In genomic region chr10:127349737-127350136, GRCh38 we compare ENCODE assay signal across 16 cellular contexts.
"Had no signal": no experiment of that assay in that cellular context is flagged by ENCODE, and none has a peak within 500 bp of the region (broad histone marks: within the 10 kb centered on the region; RNA-seq: fewer than 3 reads in every experiment).

No MANE protein-coding gene starts in this region.

- H3K27me3 ChIP-seq: foreskin keratinocyte, neural progenitor cell, testis had no signal

- ATAC-seq: activated T-helper 17 cell treated with anti-CD3 and anti-CD28 coated beads, Interleukin-2, amount 50 U/mL, for 72 hours; foreskin keratinocyte; stimulated activated naive CD8-positive, alpha-beta T cell treated with anti-CD3 and anti-CD28 coated beads, Interleukin-15, amount 100 ng/mL, for 72 hours; T-helper 17 cell had no signal

- H3K9ac ChIP-seq: neural progenitor cell, parathyroid adenoma had no signal

- H3K79me2 ChIP-seq: parathyroid adenoma had no signal

- H3K36me3 ChIP-seq: neural progenitor cell had no signal

- H3K4me1 ChIP-seq: foreskin keratinocyte, left ventricle myocardium inferior, parathyroid adenoma, testis had no signal

- H3K4me3 ChIP-seq: left ventricle myocardium inferior, neural progenitor cell, testis had no signal

- H3K9me3 ChIP-seq: left ventricle myocardium inferior, testis had no signal

- H3K4me2 ChIP-seq: neural progenitor cell had no signal

- DNase-seq: activated CD4-positive, alpha-beta T cell treated with anti-CD3 and anti-CD28 coated beads, Interleukin-2, amount 10 ng/mL, durations not matched to agents 7 days and 5 days; activated CD4-positive, CD25-positive, alpha-beta regulatory T cell; activated T-cell treated with anti-CD3 and anti-CD28 coated beads for 4 hours; amniotic stem cell; endodermal cell; foreskin keratinocyte; head of caudate nucleus; left ventricle myocardium inferior; retina; stimulated activated CD4-positive, alpha-beta T cell treated with anti-CD3 and anti-CD28 coated beads, Interleukin-4, amount 100 ng/mL, for 4 hours; stimulated activated naive CD8-positive, alpha-beta T cell treated with anti-CD3 and anti-CD28 coated beads, Interleukin-15, amount 100 ng/mL, for 72 hours; T-helper 17 cell; testis had no signal

- H3K27ac ChIP-seq: foreskin keratinocyte, left ventricle myocardium inferior, neural progenitor cell, parathyroid adenoma, testis had no signal

- H2AFZ ChIP-seq: neural progenitor cell, parathyroid adenoma had no signal
